8 cellular contexts compared by ENCODE assay signal in the genomic region with DNA sequence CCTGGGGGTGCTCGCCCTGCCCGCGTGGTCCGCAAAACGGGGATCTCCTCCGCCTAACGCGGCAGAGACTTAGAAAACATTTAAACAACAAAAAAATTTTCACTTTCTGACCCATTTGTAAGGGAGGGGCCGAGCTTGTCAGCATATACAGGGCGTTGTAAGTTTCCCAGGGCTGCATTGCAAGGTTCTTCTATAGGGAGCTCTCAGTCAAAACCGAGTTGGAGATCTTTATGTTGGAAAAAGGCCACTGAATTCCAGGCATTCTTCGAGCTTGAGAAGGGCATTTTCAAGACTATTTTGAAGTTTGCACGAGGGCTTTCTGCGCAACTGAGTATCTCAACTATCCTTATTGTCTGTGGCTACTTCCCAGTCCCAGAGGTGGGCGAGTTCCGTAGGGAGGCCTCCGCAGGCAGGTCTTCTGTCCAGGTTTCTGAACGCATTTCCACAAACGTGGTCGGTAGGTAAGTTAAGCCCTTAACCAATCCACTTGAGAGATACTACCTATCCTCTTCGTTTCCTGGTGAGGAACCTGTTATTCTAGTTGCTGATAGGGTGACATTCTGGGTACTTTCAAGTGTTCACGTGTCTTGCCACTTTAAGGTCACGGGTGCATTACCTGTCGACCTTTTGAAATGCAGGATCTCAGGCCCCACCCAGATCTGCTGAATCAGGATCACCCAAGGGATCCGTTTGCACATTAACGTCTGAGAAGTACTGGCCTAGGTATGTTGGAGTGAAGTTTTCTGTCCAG. TPM values are rescaled to one million over a fixed set of nuclear protein-coding genes. Genes with fewer than 3 reads are reported as not detected.
DNase-seq lines count a peak whose midpoint lies in the region; ATAC-seq and TF ChIP-seq lines count a peak whose summit lies in the region.

No MANE protein-coding gene starts in this region.

- H3K27ac ChIP-seq in ACC112 (ENCODE audit: low read depth, low read length): peak overlapping the region; percentile 19; the same call in 1 of the 2 replicates
- peak overlapping the region; percentile 70 to 92 for H3K27ac ChIP-seq in coronary artery
- peak overlapping the region; percentile 92 for H3K27ac ChIP-seq in lower lobe of right lung

- peak; percentile 46 for DNase-seq in NCI-H748 treated with DMSO at 0.1 percent for 48 hours (lab: John Stamatoyannopoulos, UW)
- no peak for DNase-seq in coronary artery (ENCODE audit: low spot score)
- no peak for DNase-seq in lower lobe of right lung
- no peak for DNase-seq in type B pancreatic cell (ENCODE audit: extremely low spot score, unreplicated experiment)
- no peak for DNase-seq in RPMI8226
- DNase-seq in NCI-H2171 (lab: John Stamatoyannopoulos, UW): no peak

- no peaks in the 10 kb centered on the region for H3K79me2 ChIP-seq in ACC112 (ENCODE audit: control insufficient read depth, insufficient read depth, low read length, unreplicated experiment)

- no peaks in the 10 kb centered on the region for H3K9me3 ChIP-seq in lower lobe of right lung

- H3K4me1 ChIP-seq in ACC112 (ENCODE audit: control insufficient read depth, insufficient read depth, low read length, unreplicated experiment) (peaks cover 8% of the 10 kb centered on the region), lower lobe of right lung (peaks cover 6% of the 10 kb centered on the region)

- intact Hi-C loops in lower lobe of right lung (cut with DNase I): no loop called here

- peak overlapping the region; percentile 99 for H3K27ac Mint-ChIP-seq in type B pancreatic cell

- H3K4me3 ChIP-seq in ACC112 (ENCODE audit: low read depth, low read length) (peak overlapping the region; percentile 91), coronary artery (peak overlapping the region; percentile 97), lower lobe of right lung (peak overlapping the region; percentile 87)

- TF ChIP-seq CTCF in coronary artery (IDR thresholded peaks at IDR 0.05): no peak
- no peak for TF ChIP-seq CTCF in lower lobe of right lung (IDR thresholded peaks at IDR 0.05)
- no peak for TF ChIP-seq CTCF in type B pancreatic cell (conservative IDR thresholded peaks at IDR 0.05)

- H3K9me3 Mint-ChIP-seq in type B pancreatic cell: no peaks in the 10 kb centered on the region

- H3K27me3 Mint-ChIP-seq in type B pancreatic cell: peaks cover 27% of the 10 kb centered on the region

- H3K36me3 Mint-ChIP-seq in type B pancreatic cell: no peaks in the 10 kb centered on the region

- H2AFZ ChIP-seq in ACC112 (ENCODE audit: low read length, unreplicated experiment): peak overlapping the region; percentile 91

- peaks cover 20% of the 10 kb centered on the region for H3K4me1 Mint-ChIP-seq in type B pancreatic cell (ENCODE audit: unreplicated experiment)

- ATAC-seq in GM21367 (IDR thresholded peaks at IDR 0.05; ENCODE audit: unreplicated experiment) (peak; percentile 12), lower lobe of right lung (peak; percentile 38 to 51)

- H3K27me3 ChIP-seq in ACC112 (ENCODE audit: insufficient read depth, low read length) (no peaks in the 10 kb centered on the region), lower lobe of right lung (ENCODE audit: low read depth) (no peaks in the 10 kb centered on the region)

- no peaks in the 10 kb centered on the region for H3K36me3 ChIP-seq in ACC112 (ENCODE audit: insufficient read depth, low read length)
- H3K36me3 ChIP-seq in lower lobe of right lung: no peaks in the 10 kb centered on the region

- peak overlapping the region; percentile 96 for H3K4me3 Mint-ChIP-seq in type B pancreatic cell

RNA-seq across cellular contexts. Expression of a gene that starts 51.5 kb away (rescaled TPM):
- 124 TPM for total RNA-seq in lower lobe of right lung
- total RNA-seq in type B pancreatic cell (ENCODE audit: low replicate concordance): 85.2 and 187 TPM in 2 replicates

Comparison
In these comparisons a context has a peak if more than half of its experiments do, and no peak if none do; other contexts are left out.
1. H3K27ac ChIP-seq: peak in every context shown above with its lines; median percentile 92 in lower lobe of right lung; 81 in coronary artery; 19 in ACC112.